ENCODE assay signal across 8 cellular contexts in the genomic region with DNA sequence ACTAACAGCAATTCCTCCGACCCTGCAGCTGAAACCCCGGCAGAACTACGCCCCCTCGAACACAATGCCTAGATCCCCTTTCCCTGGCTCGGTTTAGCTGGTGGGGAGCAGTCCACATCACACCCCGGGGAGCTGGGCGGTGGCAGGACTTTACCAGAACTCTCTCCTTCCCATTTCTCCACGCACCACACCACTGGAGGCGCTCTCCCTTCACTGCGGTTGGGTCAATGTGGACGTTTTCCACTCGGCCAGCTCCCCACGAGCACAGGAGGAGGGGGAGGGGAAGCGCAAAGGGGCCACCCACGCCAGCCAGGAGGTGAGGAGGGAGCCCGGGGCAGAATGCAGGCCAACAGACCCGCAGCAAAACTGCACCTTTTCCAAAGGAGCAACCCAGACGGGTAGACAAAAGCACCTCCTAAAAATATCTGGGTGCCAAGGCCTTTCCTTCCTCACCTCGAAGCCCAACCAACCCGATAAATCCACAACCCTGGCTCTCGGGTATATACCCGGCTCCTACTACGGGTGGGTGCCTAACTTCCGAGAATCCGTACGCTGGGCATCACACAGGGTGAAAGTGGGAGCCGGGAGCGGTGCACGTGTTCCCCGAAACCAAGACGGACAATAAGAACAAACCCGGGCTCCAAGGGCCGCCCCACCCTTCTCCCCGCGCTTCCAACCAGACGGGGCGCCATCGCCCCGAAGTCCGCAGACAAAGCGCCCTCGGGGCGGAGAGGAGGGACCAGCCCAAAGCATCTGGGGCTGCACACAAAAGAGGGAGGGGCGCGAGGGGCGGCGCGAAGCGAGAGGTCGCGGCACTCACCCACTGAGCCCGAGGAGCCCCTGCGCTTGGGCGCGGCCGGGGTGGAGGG. TPM values are rescaled to one million over a fixed set of nuclear protein-coding genes. Genes with fewer than 3 reads are reported as not detected.
DNase-seq lines count a peak whose midpoint lies in the region; ATAC-seq and TF ChIP-seq lines count a peak whose summit lies in the region.

No MANE protein-coding gene starts in this region.

- H3K36me3 ChIP-seq in BE2C, result 0 out of 2 replicates have a peak, but pooled peaks cover 3% of the 10 kb centered on the region
- H3K36me3 ChIP-seq in MM.1S (replicated peaks; ENCODE audit: insufficient read depth, low read length), result no peaks in the 10 kb centered on the region
- H3K36me3 ChIP-seq in SJSA1, result peaks cover 34% of the 10 kb centered on the region
- no peaks in the 10 kb centered on the region for H3K36me3 ChIP-seq in gastroesophageal sphincter
- H3K36me3 ChIP-seq in neuron (ENCODE audit: insufficient read depth, low read length), result no peaks in the 10 kb centered on the region
- H3K36me3 ChIP-seq in thymus (ENCODE audit: control insufficient read depth, insufficient read depth), result no peaks in the 10 kb centered on the region

- peak overlapping the region; percentile 84 for H3K4me3 ChIP-seq in BE2C (ENCODE audit: low read depth, low read length)
- H3K4me3 ChIP-seq in MM.1S (ENCODE audit: low read length), result peak overlapping the region; percentile 77
- H3K4me3 ChIP-seq in SJSA1, result peak overlapping the region; percentile 81
- H3K4me3 ChIP-seq in gastroesophageal sphincter, result peak overlapping the region; percentile 79 to 92
- peak overlapping the region; percentile 93 for H3K4me3 ChIP-seq in neuron (ENCODE audit: low read length)
- peak overlapping the region; percentile 81 for H3K4me3 ChIP-seq in thymus (ENCODE audit: low read length)

- 0% methylated on average over 4 of the region's 56 CpGs for WGBS in gastroesophageal sphincter (ENCODE audit: low coverage in 1 of 2), 2 donors
- under 1% methylated on average over 56 of the region's 56 CpGs for WGBS in thymus

- H3K4me1 ChIP-seq in BE2C (no peaks in the 10 kb centered on the region), MM.1S (ENCODE audit: low read length) (peaks cover 25% of the 10 kb centered on the region), SJSA1 (replicated peaks) (peaks cover 34% of the 10 kb centered on the region), gastroesophageal sphincter (peaks cover 0 to 59% (median 6%) of the 10 kb centered on the region in 3 donors), neuron (ENCODE audit: insufficient read depth, low read length) (peaks cover 46% of the 10 kb centered on the region), thymus (ENCODE audit: control insufficient read depth, insufficient read depth, low read length) (peaks cover 15% of the 10 kb centered on the region)

- ATAC-seq in GM19395 (IDR thresholded peaks at IDR 0.05; ENCODE audit: unreplicated experiment), result peak; percentile 7
- ATAC-seq in gastroesophageal sphincter, result peak; percentile 43

- peak; percentile 70 for DNase-seq in BE2C
- peak; percentile 74 for DNase-seq in MM.1S
- peak; percentile 83 to 84 for DNase-seq in SJSA1 (ENCODE audit: low read depth in 1 of 2, low spot score in 2 of 2)
- DNase-seq in activated naive CD4-positive, alpha-beta T cell treated with anti-CD3 and anti-CD28 coated beads, Interleukin-2, amount 50 U/mL, for 16 hours, result peak; percentile 65

- TF ChIP-seq POLR2A in gastroesophageal sphincter (IDR thresholded peaks at IDR 0.05), result peak; percentile 23 to 26

- H3F3A ChIP-seq in MM.1S (ENCODE audit: insufficient read depth, low read length), result peaks cover 34% of the 10 kb centered on the region

- H3K27ac ChIP-seq in MM.1S (ENCODE audit: low read length) (peak overlapping the region; percentile 74), SJSA1 (peak overlapping the region; percentile 77), gastroesophageal sphincter (peak overlapping the region; percentile 90 to 99 (median 98)), thymus (ENCODE audit: low read depth) (peak overlapping the region; percentile 98)

- no peak for TF ChIP-seq EP300 in gastroesophageal sphincter (IDR thresholded peaks at IDR 0.05)

- H3K9ac ChIP-seq in MM.1S (ENCODE audit: low read length), result peak overlapping the region; percentile 68

- peak overlapping the region; percentile 58 for H2AFZ ChIP-seq in MM.1S (ENCODE audit: low read length)
- no peak overlapping the region for H2AFZ ChIP-seq in neuron (ENCODE audit: low read depth, low read length)

- no peaks in the 10 kb centered on the region for H4K20me1 ChIP-seq in MM.1S (ENCODE audit: insufficient read depth, low read length)

- H3K27me3 ChIP-seq in BE2C (no peaks in the 10 kb centered on the region), MM.1S (replicated peaks; ENCODE audit: insufficient read depth, low read length) (no peaks in the 10 kb centered on the region), SJSA1 (replicated peaks) (no peaks in the 10 kb centered on the region), gastroesophageal sphincter (no peaks in the 10 kb centered on the region), neuron (ENCODE audit: insufficient read depth, low read length) (no peaks in the 10 kb centered on the region), thymus (ENCODE audit: control insufficient read depth, insufficient read depth) (no peaks in the 10 kb centered on the region)

- peak overlapping the region; percentile 66 for H3K4me2 ChIP-seq in MM.1S (ENCODE audit: low read depth, low read length)

- H3K79me2 ChIP-seq in MM.1S (ENCODE audit: low read length), result peaks cover 53% of the 10 kb centered on the region

- TF ChIP-seq CTCF in BE2C (IDR thresholded peaks at IDR 0.05; ENCODE audit: low read depth, low read length), result peak; percentile 67
- peak; percentile 54 for TF ChIP-seq CTCF in MM.1S (IDR thresholded peaks at IDR 0.05; ENCODE audit: low read length)
- peak; percentile 36 to 86 (median 80) for TF ChIP-seq CTCF in gastroesophageal sphincter (IDR thresholded peaks at IDR 0.05)

- H3K9me3 ChIP-seq in BE2C, result no peaks in the 10 kb centered on the region
- H3K9me3 ChIP-seq in MM.1S (replicated peaks; ENCODE audit: insufficient read depth, low read length), result no peaks in the 10 kb centered on the region
- H3K9me3 ChIP-seq in SJSA1 (replicated peaks), result no peaks in the 10 kb centered on the region
- no peaks in the 10 kb centered on the region for H3K9me3 ChIP-seq in gastroesophageal sphincter
- H3K9me3 ChIP-seq in neuron (ENCODE audit: low read length), result no peaks in the 10 kb centered on the region
- H3K9me3 ChIP-seq in thymus (ENCODE audit: control insufficient read depth), result no peaks in the 10 kb centered on the region

- H3K9me2 ChIP-seq in MM.1S (replicated peaks; ENCODE audit: insufficient read depth, low read length), result no peaks in the 10 kb centered on the region

RNA-seq across cellular contexts. Expression of a gene that starts 1.1 kb away (rescaled TPM):
- 102 TPM for polyA plus RNA-seq in BE2C (2012; ENCODE audit: insufficient read depth, insufficient read length, low read depth)
- total RNA-seq in SJSA1 (2014; rRNA removed; shearing (Covaris generic)), result 209 and 307 TPM in 2 replicates
- total RNA-seq in gastroesophageal sphincter, result 100 to 1,000 TPM; 216 to 304 (median 228) TPM
- 183 TPM for polyA plus RNA-seq in thymus

Comparison
In these comparisons a context has a peak if more than half of its experiments do, and no peak if none do; other contexts are left out.
1. Peak in every context shown above with its lines: DNase-seq, ATAC-seq, H3K4me3 ChIP-seq and H3K27ac ChIP-seq.